In the genomic region with DNA sequence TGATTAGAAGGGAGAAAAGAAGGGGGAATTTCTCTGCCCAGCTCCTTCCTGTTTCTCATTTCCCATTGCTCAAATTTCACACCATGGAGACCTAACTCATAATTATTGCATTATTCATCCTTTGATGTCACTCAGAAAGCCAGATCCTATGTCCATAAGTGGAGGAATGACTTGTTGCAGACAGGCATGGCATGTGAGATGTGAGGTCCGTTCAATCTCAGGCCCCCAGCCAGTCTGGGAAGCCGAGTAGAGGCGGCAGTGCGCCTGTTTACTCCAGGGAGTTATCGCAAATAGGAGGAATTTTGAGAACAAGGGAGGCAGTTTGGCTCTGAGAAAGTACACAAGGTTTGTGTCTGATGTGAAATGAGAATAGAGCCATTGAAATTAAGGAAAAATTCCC, we compare ENCODE assay signal across 19 cellular contexts. TPM values are rescaled to one million over a fixed set of nuclear protein-coding genes. Genes with fewer than 3 reads are reported as not detected.
DNase-seq lines count a peak whose midpoint lies in the region; ATAC-seq and TF ChIP-seq lines count a peak whose summit lies in the region.
"Had no signal": no experiment of that assay in that cellular context is flagged by ENCODE, and none has a peak within 500 bp of the region (broad histone marks: within the 10 kb centered on the region; RNA-seq: fewer than 3 reads in every experiment).

No MANE protein-coding gene starts in this region.

- CTCF ChIA-PET in SK-N-SH (lab: Yijun Ruan, JAX), result interaction anchor here (2.0 kb wide), 1 partner anchor 20 kb away, joined by 9 read pairs; no protein-coding TSS in a partner anchor

- no peak for TF ChIP-seq RAD21 in SK-N-SH (IDR thresholded peaks at IDR 0.05; ENCODE audit: low read length)

- no peaks in the 10 kb centered on the region for H3K4me1 Mint-ChIP-seq in effector memory CD8-positive, alpha-beta T cell (ENCODE audit: low read depth in 2 of 2)
- H3K4me1 Mint-ChIP-seq: activated T-helper 17 cell treated with anti-CD3 and anti-CD28 coated beads, Interleukin-2, amount 50 U/mL, for 72 hours; natural killer cell had no signal

- H3K9ac ChIP-seq in SK-N-SH, result no peak overlapping the region

- H3K4me2 ChIP-seq in SK-N-SH, result no peak overlapping the region

- peaks cover 0 to 2% of the 10 kb centered on the region in 2 donors for H3K9me3 Mint-ChIP-seq in effector memory CD8-positive, alpha-beta T cell
- H3K9me3 Mint-ChIP-seq: natural killer cell; T-helper 1 cell treated with Interleukin-12 subunit alpha and Interleukin-12 subunit beta and Interleukin-4 antibody, amounts not matched to agents 30 μg/mL and 1 μg/mL, for 36 hours had no signal

- TF ChIP-seq EP300 in SK-N-SH (IDR thresholded peaks at IDR 0.05; ENCODE audit: borderline replicate concordance in 1 of 2, low read depth in 1 of 2, low read length in 1 of 2), result no peak

- H3K36me3 Mint-ChIP-seq in effector memory CD8-positive, alpha-beta T cell (ENCODE audit: insufficient read depth), result no peaks in the 10 kb centered on the region
- H3K36me3 Mint-ChIP-seq: natural killer cell had no signal

- H3K4me1 ChIP-seq in SK-N-SH (ENCODE audit: control insufficient read depth in 1 of 2, insufficient read depth in 2 of 2, low read depth in 1 of 2, low read length in 1 of 2), result peaks cover 0 to 4% of the 10 kb centered on the region in 2 experiments; a peak in 2 of 4 replicates
- H3K4me1 ChIP-seq in upper lobe of right lung, result no peaks in the 10 kb centered on the region

- no peak overlapping the region; a peak in 1 of 4 replicates for H3K27ac ChIP-seq in SK-N-SH (ENCODE audit: low read depth in 2 of 2, low read length in 1 of 2)
- H3K27ac ChIP-seq in upper lobe of right lung, result peak overlapping the region; percentile 25
- H3K27ac ChIP-seq: 22Rv1 had no signal

- H3K9me3 ChIP-seq in SK-N-SH (no peaks in the 10 kb centered on the region), upper lobe of right lung (no peaks in the 10 kb centered on the region)

- H3K4me3 Mint-ChIP-seq in effector memory CD8-positive, alpha-beta T cell, result no peak overlapping the region
- H3K4me3 Mint-ChIP-seq: activated T-helper 17 cell treated with anti-CD3 and anti-CD28 coated beads, Interleukin-2, amount 50 U/mL, for 72 hours; natural killer cell; T-helper 1 cell treated with Interleukin-12 subunit alpha and Interleukin-12 subunit beta and Interleukin-4 antibody, amounts not matched to agents 30 μg/mL and 1 μg/mL, for 36 hours had no signal

- H3K27ac Mint-ChIP-seq in effector memory CD8-positive, alpha-beta T cell, result no peak overlapping the region
- H3K27ac Mint-ChIP-seq: activated T-helper 17 cell treated with anti-CD3 and anti-CD28 coated beads, Interleukin-2, amount 50 U/mL, for 72 hours; natural killer cell; T-helper 1 cell treated with Interleukin-12 subunit alpha and Interleukin-12 subunit beta and Interleukin-4 antibody, amounts not matched to agents 30 μg/mL and 1 μg/mL, for 36 hours had no signal

- no peaks in the 10 kb centered on the region for H3K27me3 ChIP-seq in SK-N-SH (ENCODE audit: insufficient read depth)
- no peaks in the 10 kb centered on the region for H3K27me3 ChIP-seq in upper lobe of right lung

- DNase-seq in SK-N-SH (peak; percentile 26), choroid plexus epithelial cell (ENCODE audit: low read depth) (peak; percentile 70), iris pigment epithelial cell (ENCODE audit: low read depth) (peak; percentile 63), upper lobe of right lung (no peak), GF-D8 (lab: John Stamatoyannopoulos, UW) (no peak)
- DNase-seq in effector memory CD8-positive, alpha-beta T cell, result no peak
- DNase-seq: activated CD8-positive, alpha-beta memory T cell treated with anti-CD3 and anti-CD28 coated beads for 24 hours; amygdala; cortex of kidney; DMS53; natural killer cell; NCI-H82; stimulated activated CD4-positive, alpha-beta T cell treated with anti-CD3 and anti-CD28 coated beads, Interleukin-2, amount 100 ng/mL, for 24 hours had no signal

- WGBS in SK-N-SH (ENCODE audit: low lambda C conversion rate), result 17% methylated on average over 5 of the region's 5 CpGs

- TF ChIP-seq CTCF in SK-N-SH (IDR thresholded peaks at IDR 0.05) (no peak), choroid plexus epithelial cell (conservative IDR thresholded peaks at IDR 0.05; ENCODE audit: low read depth, low read length) (no peak), upper lobe of right lung (IDR thresholded peaks at IDR 0.05) (no peak)

- H3K4me3 ChIP-seq in SK-N-SH (ENCODE audit: low read depth in 2 of 2, low read length in 1 of 2), result no peak overlapping the region
- H3K4me3 ChIP-seq in choroid plexus epithelial cell (ENCODE audit: low read depth, low read length), result no peak overlapping the region
- H3K4me3 ChIP-seq in upper lobe of right lung, result no peak overlapping the region

- H3K36me3 ChIP-seq in SK-N-SH (replicated peaks in 1 of 2; ENCODE audit: control insufficient read depth in 1 of 2, insufficient read depth in 2 of 2, low read length in 1 of 2) (no peaks in the 10 kb centered on the region), upper lobe of right lung (no peaks in the 10 kb centered on the region)

- POLR2A ChIA-PET in SK-N-SH (lab: Yijun Ruan, JAX), result no interaction called here

- no peaks in the 10 kb centered on the region for H3F3A ChIP-seq in SK-N-SH (replicated peaks; ENCODE audit: insufficient read depth)

- ATAC-seq in SK-N-SH treated with all-trans-retinoic acid at 6 μM for 48 hours, result no peak
- ATAC-seq in upper lobe of right lung, result no peak
- no peak for ATAC-seq in effector memory CD8-positive, alpha-beta T cell (replicated peaks)
- no peak for ATAC-seq in GM18909 (IDR thresholded peaks at IDR 0.05; ENCODE audit: poor library complexity, unreplicated experiment)
- ATAC-seq: activated T-helper 17 cell treated with anti-CD3 and anti-CD28 coated beads, Interleukin-2, amount 50 U/mL, for 72 hours; esophagus mucosa; natural killer cell had no signal

- H2AFZ ChIP-seq in SK-N-SH (ENCODE audit: low read depth), result peak overlapping the region; percentile 63; the same call in 1 of the 2 replicates

- no peaks in the 10 kb centered on the region for H3K79me2 ChIP-seq in SK-N-SH (ENCODE audit: insufficient read depth)

- H3K9me2 ChIP-seq in SK-N-SH, result no peaks in the 10 kb centered on the region; the same call in 1 of the 2 replicates

- peaks cover 23 to 38% of the 10 kb centered on the region in 2 donors for H3K27me3 Mint-ChIP-seq in effector memory CD8-positive, alpha-beta T cell

- no peaks in the 10 kb centered on the region for H4K20me1 ChIP-seq in SK-N-SH (ENCODE audit: insufficient read depth)

- intact Hi-C loops in upper lobe of right lung (cut with DNase I), result no loop called here

TF ChIP-seq in SK-N-SH, 30 proteins besides CTCF, POLR2A, EP300 and RAD21:
- TF ChIP-seq GATA2 (CRISPR knock-in tag; IDR thresholded peaks at IDR 0.05) (peak; percentile 46; the same call in 1 of the 2 replicates), EZH2phosphoT487 (IDR thresholded peaks at IDR 0.05; ENCODE audit: borderline replicate concordance, low read depth) (no peak), YY1 (IDR thresholded peaks at IDR 0.05; ENCODE audit: low read depth) (no peak), RFX5 (IDR thresholded peaks at IDR 0.05; ENCODE audit: low read length) (no peak), JUND (IDR thresholded peaks at IDR 0.05) (no peak), TCF12 (IDR thresholded peaks at IDR 0.05) (no peak)

TF ChIP-seq in SK-N-SH treated with all-trans-retinoic acid at 6 μM for 48 hours, 23 proteins besides CTCF, POLR2A, EP300 and RAD21 (continues in another document):
- TF ChIP-seq SNAI2 (CRISPR knock-in tag; IDR thresholded peaks at IDR 0.05), result no peak
- TF ChIP-seq ZNF70 (CRISPR knock-in tag; IDR thresholded peaks at IDR 0.05), result no peak
- TF ChIP-seq, protein P1, sequence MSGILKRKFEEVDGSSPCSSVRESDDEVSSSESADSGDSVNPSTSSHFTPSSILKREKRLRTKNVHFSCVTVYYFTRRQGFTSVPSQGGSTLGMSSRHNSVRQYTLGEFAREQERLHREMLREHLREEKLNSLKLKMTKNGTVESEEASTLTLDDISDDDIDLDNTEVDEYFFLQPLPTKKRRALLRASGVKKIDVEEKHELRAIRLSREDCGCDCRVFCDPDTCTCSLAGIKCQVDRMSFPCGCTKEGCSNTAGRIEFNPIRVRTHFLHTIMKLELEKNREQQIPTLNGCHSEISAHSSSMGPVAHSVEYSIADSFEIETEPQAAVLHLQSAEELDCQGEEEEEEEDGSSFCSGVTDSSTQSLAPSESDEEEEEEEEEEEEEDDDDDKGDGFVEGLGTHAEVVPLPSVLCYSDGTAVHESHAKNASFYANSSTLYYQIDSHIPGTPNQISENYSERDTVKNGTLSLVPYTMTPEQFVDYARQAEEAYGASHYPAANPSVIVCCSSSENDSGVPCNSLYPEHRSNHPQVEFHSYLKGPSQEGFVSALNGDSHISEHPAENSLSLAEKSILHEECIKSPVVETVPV (CRISPR knock-in tag; IDR thresholded peaks at IDR 0.05), result no peak
- TF ChIP-seq OSR1 (CRISPR knock-in tag; IDR thresholded peaks at IDR 0.05), result no peak
- no peak for TF ChIP-seq RARB (CRISPR knock-in tag; IDR thresholded peaks at IDR 0.05)
- no peak for TF ChIP-seq ISL1 (CRISPR knock-in tag; IDR thresholded peaks at IDR 0.05)
- no peak for TF ChIP-seq ZFP3 (CRISPR knock-in tag; IDR thresholded peaks at IDR 0.05)
- TF ChIP-seq, protein P2, sequence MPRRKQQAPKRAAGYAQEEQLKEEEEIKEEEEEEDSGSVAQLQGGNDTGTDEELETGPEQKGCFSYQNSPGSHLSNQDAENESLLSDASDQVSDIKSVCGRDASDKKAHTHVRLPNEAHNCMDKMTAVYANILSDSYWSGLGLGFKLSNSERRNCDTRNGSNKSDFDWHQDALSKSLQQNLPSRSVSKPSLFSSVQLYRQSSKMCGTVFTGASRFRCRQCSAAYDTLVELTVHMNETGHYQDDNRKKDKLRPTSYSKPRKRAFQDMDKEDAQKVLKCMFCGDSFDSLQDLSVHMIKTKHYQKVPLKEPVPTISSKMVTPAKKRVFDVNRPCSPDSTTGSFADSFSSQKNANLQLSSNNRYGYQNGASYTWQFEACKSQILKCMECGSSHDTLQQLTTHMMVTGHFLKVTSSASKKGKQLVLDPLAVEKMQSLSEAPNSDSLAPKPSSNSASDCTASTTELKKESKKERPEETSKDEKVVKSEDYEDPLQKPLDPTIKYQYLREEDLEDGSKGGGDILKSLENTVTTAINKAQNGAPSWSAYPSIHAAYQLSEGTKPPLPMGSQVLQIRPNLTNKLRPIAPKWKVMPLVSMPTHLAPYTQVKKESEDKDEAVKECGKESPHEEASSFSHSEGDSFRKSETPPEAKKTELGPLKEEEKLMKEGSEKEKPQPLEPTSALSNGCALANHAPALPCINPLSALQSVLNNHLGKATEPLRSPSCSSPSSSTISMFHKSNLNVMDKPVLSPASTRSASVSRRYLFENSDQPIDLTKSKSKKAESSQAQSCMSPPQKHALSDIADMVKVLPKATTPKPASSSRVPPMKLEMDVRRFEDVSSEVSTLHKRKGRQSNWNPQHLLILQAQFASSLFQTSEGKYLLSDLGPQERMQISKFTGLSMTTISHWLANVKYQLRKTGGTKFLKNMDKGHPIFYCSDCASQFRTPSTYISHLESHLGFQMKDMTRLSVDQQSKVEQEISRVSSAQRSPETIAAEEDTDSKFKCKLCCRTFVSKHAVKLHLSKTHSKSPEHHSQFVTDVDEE (CRISPR knock-in tag; IDR thresholded peaks at IDR 0.05), result no peak
- no peak for TF ChIP-seq TCF4 (CRISPR knock-in tag; IDR thresholded peaks at IDR 0.05; ENCODE audit: borderline replicate concordance)

RNA-seq across cellular contexts. Expression of gene MOCS1, which starts 26.9 kb away (rescaled TPM):
- 4.2 and 4.9 TPM in 2 replicates for polyA plus RNA-seq in SK-N-SH (2012; rRNA removed)
- polyA plus RNA-seq in SK-N-SH (2012; cell fraction: cytosol; rRNA removed), result 3.0 and 3.8 TPM in 2 replicates
- 4.3 and 5.1 TPM in 2 replicates for polyA plus RNA-seq in SK-N-SH (2012; cell fraction: nucleus; rRNA removed)
- total RNA-seq in upper lobe of right lung, result 29.3 TPM

Comparison
In these comparisons a context has a peak if more than half of its experiments do, and no peak if none do; other contexts are left out.
1. DNase-seq: peak in SK-N-SH (single experiment), choroid plexus epithelial cell (single experiment) and iris pigment epithelial cell (single experiment); none in upper lobe of right lung (single experiment), effector memory CD8-positive, alpha-beta T cell (0 of 3) and GF-D8 (single experiment).